9 cellular contexts compared by ENCODE assay signal in the genomic region with DNA sequence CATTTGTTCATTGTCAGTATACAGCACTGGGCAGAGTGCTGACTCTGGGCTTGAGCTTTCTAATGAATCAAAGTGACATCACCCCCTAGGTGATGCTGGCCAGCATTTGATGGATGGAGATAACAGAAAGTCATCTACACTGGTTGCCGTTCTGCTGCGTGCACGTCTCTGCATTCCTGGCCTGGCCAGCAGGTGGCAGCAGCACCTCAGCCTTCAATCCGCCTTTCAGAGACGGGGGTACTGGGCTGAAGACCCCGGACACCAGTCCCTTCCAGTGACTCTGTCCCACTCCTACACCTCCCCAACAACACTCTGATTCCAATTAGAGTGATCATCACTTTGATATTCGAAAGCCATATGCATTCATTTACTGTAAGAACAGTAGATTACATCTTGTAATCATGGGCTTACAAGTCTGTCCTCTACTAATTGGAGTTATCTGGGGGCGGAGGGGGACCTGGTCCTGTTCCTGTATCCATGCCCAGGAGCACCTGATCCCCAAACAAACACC. TPM values are rescaled to one million over a fixed set of nuclear protein-coding genes. Genes with fewer than 3 reads are reported as not detected.
A peak's percentile ranks its signal among the peaks of the same experiment; 100 is the strongest.
DNase-seq lines count a peak whose midpoint lies in the region; ATAC-seq, FAIRE-seq and TF ChIP-seq lines count a peak whose summit lies in the region.
"Had no signal": no experiment of that assay in that cellular context is flagged by ENCODE, and none has a peak within 500 bp of the region (broad histone marks: within the 10 kb centered on the region; RNA-seq: fewer than 3 reads in every experiment).

No MANE protein-coding gene starts in this region.

- WGBS in stomach, 5 donors = 2 to 5% (median 3%) methylated on average over 7 to 8 of the region's 8 CpGs

- H3K9ac ChIP-seq in endothelial cell of umbilical vein (replicated peaks; ENCODE audit: extremely low read depth, insufficient read depth, low read length) = no peak overlapping the region

- CTCF ChIA-PET in endothelial cell of umbilical vein (lab: Charles Lee) = interaction anchor here (0.6 to 11.8 kb wide), 21 partner anchors 10 to 944 kb away, joined by 3 to 376 read pairs (median 5); a partner anchor contains a TSS
- CTCF ChIA-PET in naive thymus-derived CD4-positive, alpha-beta T cell (lab: Charles Lee) = interaction anchor here (0.6 to 4.6 kb wide), 9 partner anchors 10 to 529 kb away, joined by 3 to 43 read pairs (median 5); no protein-coding TSS in a partner anchor

- H3K4me2 ChIP-seq in endothelial cell of umbilical vein (ENCODE audit: insufficient read depth, low read length) = no peak overlapping the region

- POLR2A ChIA-PET in endothelial cell of umbilical vein (lab: Charles Lee) = no interaction called here
- POLR2A ChIA-PET in naive thymus-derived CD4-positive, alpha-beta T cell (lab: Charles Lee) = interaction anchor here (0.5 to 0.9 kb wide), 3 partner anchors 36 to 113 kb away, joined by 3 to 7 read pairs (median 4); no protein-coding TSS in a partner anchor

- no TSS peak for BruUV-seq in endothelial cell of umbilical vein (replicated peaks; lab: Mats Ljungman, UMichigan)

- no peak overlapping the region for H3K4me3 Mint-ChIP-seq in naive thymus-derived CD4-positive, alpha-beta T cell

- no peaks in the 10 kb centered on the region for H3K9me1 ChIP-seq in endothelial cell of umbilical vein (replicated peaks; ENCODE audit: control insufficient read depth, extremely low read depth, insufficient read depth, low read length)

- DNase-seq in COLO829 (ENCODE audit: low spot score) = peak; percentile 64
- DNase-seq in GM20000 (ENCODE audit: low spot score) = peak; percentile 73
- DNase-seq in NCI-H526 treated with DMSO at 0.1 percent for 48 hours (lab: John Stamatoyannopoulos, UW) = peak; percentile 8
- peak; percentile 7 to 15 for DNase-seq in activated CD8-positive, alpha-beta memory T cell treated with anti-CD3 and anti-CD28 coated beads for 4 hours (ENCODE audit: low read depth in 2 of 2)
- DNase-seq in endothelial cell of umbilical vein (ENCODE audit: low read depth, low spot score) = peak; percentile 53
- DNase-seq in naive thymus-derived CD4-positive, alpha-beta T cell = peak in 7 of 9 donors; percentile 38 to 63 (median 48)
- DNase-seq in stomach = peak; percentile 51

- TF ChIP-seq EP300 in stomach (IDR thresholded peaks at IDR 0.05) = no peak

- no peaks in the 10 kb centered on the region for H4K20me1 ChIP-seq in endothelial cell of umbilical vein (replicated peaks; ENCODE audit: control insufficient read depth, extremely low read depth, insufficient read depth, low read length)

- dilution Hi-C loops in endothelial cell of umbilical vein (cut with MboI; ENCODE audit: extremely low pct_ligation_motif_present, low sequenced_read_pairs) = no loop called here

- H3K79me2 ChIP-seq in endothelial cell of umbilical vein (ENCODE audit: control insufficient read depth, insufficient read depth, low read length) = no peaks in the 10 kb centered on the region

- H3K36me3 ChIP-seq in endothelial cell of umbilical vein (ENCODE audit: control insufficient read depth in 2 of 2, extremely low read depth in 1 of 2, insufficient read depth in 2 of 2, low read length in 2 of 2) = no peaks in the 10 kb centered on the region
- H3K36me3 ChIP-seq in naive thymus-derived CD4-positive, alpha-beta T cell (ENCODE audit: control insufficient read depth in 2 of 3, insufficient read depth in 3 of 3, low read length in 3 of 3) = no peaks in the 10 kb centered on the region
- no peaks in the 10 kb centered on the region for H3K36me3 ChIP-seq in stomach

- intact Hi-C loops in endothelial cell of umbilical vein (cut with micrococcal nuclease) (loop anchor here (1.0 to 2.0 kb wide), 4 partner anchors 56 to 531 kb away; a partner anchor contains a TSS), stomach (cut with DNase I; ENCODE audit: low total_unique reads) (loop anchor here (2.0 kb wide), 1 partner anchor 113 kb away; no protein-coding TSS in a partner anchor)
- intact Hi-C loops in naive thymus-derived CD4-positive, alpha-beta T cell (cut with micrococcal nuclease) = loop anchor here (1.0 to 5.0 kb wide), 5 partner anchors 64 to 698 kb away; no protein-coding TSS in a partner anchor

- H3K4me1 Mint-ChIP-seq in naive thymus-derived CD4-positive, alpha-beta T cell = peaks cover 0 to 4% (median 0%) of the 10 kb centered on the region in 7 donors

- H3K4me1 ChIP-seq in endothelial cell of umbilical vein (ENCODE audit: control insufficient read depth, extremely low read depth, insufficient read depth, low read length) (no peaks in the 10 kb centered on the region), stomach (peaks cover 0 to 12% (median 6%) of the 10 kb centered on the region in 4 donors)
- H3K4me1 ChIP-seq in naive thymus-derived CD4-positive, alpha-beta T cell (ENCODE audit: control insufficient read depth in 2 of 2, insufficient read depth in 2 of 2, low read length in 2 of 2) = no peaks in the 10 kb centered on the region

- peak; percentile 75 for ATAC-seq in naive thymus-derived CD4-positive, alpha-beta T cell
- no peak for ATAC-seq in GM18520 (IDR thresholded peaks at IDR 0.05; ENCODE audit: unreplicated experiment)

- H3K4me3 ChIP-seq in endothelial cell of umbilical vein (replicated peaks in 1 of 3; ENCODE audit: insufficient read depth in 1 of 3, low read depth in 1 of 3, low read length in 3 of 3) (no peak overlapping the region), stomach (no peak overlapping the region)
- H3K4me3 ChIP-seq in naive thymus-derived CD4-positive, alpha-beta T cell (ENCODE audit: low read length) = no peak overlapping the region

- H3K27me3 ChIP-seq in endothelial cell of umbilical vein (ENCODE audit: control insufficient read depth in 2 of 2, insufficient read depth in 2 of 2, low read length in 2 of 2) = no peaks in the 10 kb centered on the region
- no peaks in the 10 kb centered on the region for H3K27me3 ChIP-seq in naive thymus-derived CD4-positive, alpha-beta T cell (ENCODE audit: control insufficient read depth in 2 of 2, insufficient read depth in 2 of 2, low read length in 2 of 2)
- no peaks in the 10 kb centered on the region for H3K27me3 ChIP-seq in stomach

- H3K36me3 Mint-ChIP-seq in naive thymus-derived CD4-positive, alpha-beta T cell = no peaks in the 10 kb centered on the region

- no peak overlapping the region for H3K27ac Mint-ChIP-seq in naive thymus-derived CD4-positive, alpha-beta T cell

- H3K27ac ChIP-seq in endothelial cell of umbilical vein (ENCODE audit: insufficient read depth, low read depth, low read length) (no peak overlapping the region), stomach (no peak overlapping the region)
- H3K27ac ChIP-seq in naive thymus-derived CD4-positive, alpha-beta T cell (ENCODE audit: low read depth, low read length) = no peak overlapping the region

- peak; percentile 94 for TF ChIP-seq CTCF in GM20000 (IDR thresholded peaks at IDR 0.05; ENCODE audit: extremely low read depth, missing control alignments)
- peak; percentile 82 to 96 for TF ChIP-seq CTCF in endothelial cell of umbilical vein (IDR thresholded peaks at IDR 0.05; ENCODE audit: extremely low read depth in 1 of 2, insufficient read depth in 1 of 2, low read depth in 1 of 2, low read length in 2 of 2)
- peak in 6 of 7 experiments; percentile 43 to 98 (median 96) for TF ChIP-seq CTCF in stomach (IDR thresholded peaks at IDR 0.05)

- no peak for TF ChIP-seq POLR2A in endothelial cell of umbilical vein (IDR thresholded peaks at IDR 0.05; ENCODE audit: low read depth, low read length)
- no peak for TF ChIP-seq POLR2A in stomach (IDR thresholded peaks at IDR 0.05)

- H3K9me3 Mint-ChIP-seq in naive thymus-derived CD4-positive, alpha-beta T cell = no peaks in the 10 kb centered on the region

- peak; percentile 72 for FAIRE-seq in endothelial cell of umbilical vein (lab: Jason Lieb, UNC)

- no peak overlapping the region for H2AFZ ChIP-seq in endothelial cell of umbilical vein (ENCODE audit: low read depth, low read length)

- H3K27me3 Mint-ChIP-seq in naive thymus-derived CD4-positive, alpha-beta T cell = no peaks in the 10 kb centered on the region

- H3K9me3 ChIP-seq in endothelial cell of umbilical vein (replicated peaks; ENCODE audit: control insufficient read depth, insufficient read depth, low read length) (no peaks in the 10 kb centered on the region), stomach (no peaks in the 10 kb centered on the region)
- H3K9me3 ChIP-seq in naive thymus-derived CD4-positive, alpha-beta T cell (ENCODE audit: control insufficient read depth in 2 of 3, low read length in 3 of 3) = no peaks in the 10 kb centered on the region

TF ChIP-seq in endothelial cell of umbilical vein, 7 proteins besides CTCF, POLR2A, EP300 and RAD21:
- TF ChIP-seq EZH2 (IDR thresholded peaks at IDR 0.05; ENCODE audit: borderline replicate concordance, low read depth, low read length, severe bottlenecking) (no peak), GATA2 (IDR thresholded peaks at IDR 0.05; ENCODE audit: insufficient read depth, insufficient read length, low read depth, low read length) (peak; percentile 79)
TF ChIP-seq in endothelial cell of umbilical vein: peak in this region for 1.

RNA-seq across cellular contexts. Expression of a gene that starts 6.0 kb away (rescaled TPM):
- total RNA-seq in endothelial cell of umbilical vein (not detected in 2 replicates), stomach (not detected)
- polyA plus RNA-seq in endothelial cell of umbilical vein (not detected in 2 replicates), stomach (not detected)
- polyA plus RNA-seq in endothelial cell of umbilical vein (2011; cell fraction: cytosol; rRNA removed) = not detected in 2 replicates
- polyA plus RNA-seq in endothelial cell of umbilical vein (2011; cell fraction: nucleus; rRNA removed) = not detected in 2 replicates
- not detected in 2 replicates for polyA plus RNA-seq in endothelial cell of umbilical vein (2012)
- not detected in 2 replicates for polyA minus RNA-seq in endothelial cell of umbilical vein
- not detected for polyA minus RNA-seq in endothelial cell of umbilical vein (2011; cell fraction: cytosol; rRNA and poly(A)+ RNA removed)
- not detected in 2 replicates for polyA minus RNA-seq in endothelial cell of umbilical vein (2011; cell fraction: nucleus; rRNA and poly(A)+ RNA removed)
- not detected for total RNA-seq in naive thymus-derived CD4-positive, alpha-beta T cell
- not detected for polyA plus RNA-seq in naive thymus-derived CD4-positive, alpha-beta T cell
- total RNA-seq: temporal lobe had no signal

RNA-seq across cellular contexts. Expression of a gene that starts 56.1 kb away (rescaled TPM):
- total RNA-seq in endothelial cell of umbilical vein (18.8 and 19.6 TPM in 2 replicates), stomach (10 to 100 TPM; 44.6 to 93.3 (median 68.9) TPM)
- polyA plus RNA-seq in endothelial cell of umbilical vein (11.4 and 13.7 TPM in 2 replicates), stomach (10 to 100 TPM; 23.2 to 38.3 (median 25.7) TPM)
- 8.4 and 10.7 TPM in 2 replicates for polyA plus RNA-seq in endothelial cell of umbilical vein (2011; cell fraction: cytosol; rRNA removed)
- polyA plus RNA-seq in endothelial cell of umbilical vein (2011; cell fraction: nucleus; rRNA removed) = 5.4 and 6.5 TPM in 2 replicates
- 13.3 and 15.1 TPM in 2 replicates for polyA plus RNA-seq in endothelial cell of umbilical vein (2012)
- polyA minus RNA-seq in endothelial cell of umbilical vein = 10.6 and 11.7 TPM in 2 replicates
- 49.1 TPM for polyA minus RNA-seq in endothelial cell of umbilical vein (2011; cell fraction: cytosol; rRNA and poly(A)+ RNA removed)
- polyA minus RNA-seq in endothelial cell of umbilical vein (2011; cell fraction: nucleus; rRNA and poly(A)+ RNA removed) = 11.9 and 14.1 TPM in 2 replicates
- 10 to 100 TPM in 1 of 5 experiments, 1 to 10 TPM in 4; 1.4 to 15.8 (median 2.0) TPM for total RNA-seq in naive thymus-derived CD4-positive, alpha-beta T cell
- polyA plus RNA-seq in naive thymus-derived CD4-positive, alpha-beta T cell = under 1 TPM; 0.19 to 0.28 TPM

Comparison
In these comparisons a context has a peak if more than half of its experiments do, and no peak if none do; other contexts are left out.
1. DNase-seq: peak in every context shown above with its lines; median percentile 73 in GM20000; 64 in COLO829; 53 in endothelial cell of umbilical vein; 51 in stomach; 48 in naive thymus-derived CD4-positive, alpha-beta T cell; 11 in activated CD8-positive, alpha-beta memory T cell treated with anti-CD3 and anti-CD28 coated beads for 4 hours; 8 in NCI-H526 treated with DMSO at 0.1 percent for 48 hours.